1 cellular context compared by ENCODE assay signal in the genomic region with DNA sequence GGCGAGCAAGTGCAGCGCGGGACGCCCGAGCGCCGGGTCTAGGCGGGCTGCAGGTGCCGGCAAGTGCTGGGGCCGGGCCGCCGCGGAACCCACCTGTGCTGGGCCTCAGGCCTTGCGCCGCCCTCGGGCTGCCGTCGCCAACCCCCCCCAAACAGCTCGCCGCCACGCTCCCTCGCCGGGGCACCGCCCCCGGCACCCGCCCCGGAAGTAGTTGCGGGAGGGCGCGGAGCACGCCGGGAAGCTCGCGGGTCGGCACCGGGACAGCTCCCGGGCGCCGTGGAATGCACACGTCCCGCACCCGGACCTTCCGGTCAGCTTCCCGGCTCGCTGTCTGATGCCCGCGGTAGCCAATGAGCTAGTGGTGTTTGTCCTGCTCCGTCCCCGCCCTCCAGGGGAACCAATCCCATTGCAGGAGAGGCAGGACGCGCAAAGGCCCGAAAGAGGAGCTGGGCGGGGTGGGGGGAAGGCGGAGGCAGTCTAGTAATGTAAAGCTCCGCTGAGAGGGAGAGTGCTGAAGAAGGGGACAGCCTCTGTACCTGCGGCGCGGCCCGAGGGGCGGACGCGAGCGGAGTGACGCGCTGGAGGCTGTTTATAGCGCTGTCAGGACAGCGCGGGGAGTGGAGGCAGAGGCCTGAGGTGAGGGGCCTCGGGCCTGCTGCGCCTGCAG.
A peak's percentile ranks its signal among the peaks of the same experiment; 100 is the strongest.
TF ChIP-seq lines count a peak whose summit lies in the region.

A gene with protein sequence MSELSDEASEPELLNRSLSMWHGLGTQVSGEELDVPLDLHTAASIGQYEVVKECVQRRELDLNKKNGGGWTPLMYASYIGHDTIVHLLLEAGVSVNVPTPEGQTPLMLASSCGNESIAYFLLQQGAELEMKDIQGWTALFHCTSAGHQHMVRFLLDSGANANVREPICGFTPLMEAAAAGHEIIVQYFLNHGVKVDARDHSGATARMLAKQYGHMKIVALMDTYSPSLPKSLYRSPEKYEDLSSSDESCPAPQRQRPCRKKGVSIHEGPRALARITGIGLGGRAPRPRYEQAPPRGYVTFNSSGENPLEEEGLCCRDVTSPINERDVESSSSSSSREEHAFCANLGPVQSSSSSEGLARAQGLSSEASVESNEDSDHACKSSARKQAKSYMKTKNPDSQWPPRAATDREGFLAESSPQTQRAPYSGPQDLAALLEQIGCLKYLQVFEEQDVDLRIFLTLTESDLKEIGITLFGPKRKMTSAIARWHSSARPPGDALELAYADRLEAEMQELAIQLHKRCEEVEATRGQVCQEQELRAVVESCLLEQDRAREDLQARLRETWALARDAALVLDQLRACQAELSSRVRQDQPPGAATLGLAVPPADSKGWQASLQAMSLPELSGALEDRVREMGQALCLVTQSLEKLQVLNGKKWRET (minus strand): TSS at position 209 of the 667 bp plus-strand sequence. CDS start 4,122 bp downstream, outside the sequence.
A gene (plus strand): TSS at position 475 of the 667 bp plus-strand sequence. CDS start 1,978 bp downstream, outside the sequence.

TF ChIP-seq in IMR-90, 13 proteins besides CTCF, POLR2A, EP300 and RAD21:
- TF ChIP-seq MAZ (IDR thresholded peaks at IDR 0.05; ENCODE audit: borderline replicate concordance, low read depth, low read length), result peak; percentile 70
- TF ChIP-seq MXI1 (IDR thresholded peaks at IDR 0.05; ENCODE audit: borderline replicate concordance, low read depth, low read length), result peak; percentile 95
- TF ChIP-seq BHLHE40 (IDR thresholded peaks at IDR 0.05; ENCODE audit: low read depth, low read length), result peak; percentile 20; the same call in 1 of the 2 replicates
- TF ChIP-seq SMC3 (IDR thresholded peaks at IDR 0.05; ENCODE audit: low read depth, low read length), result no peak
